In genomic region chr12:228846-229200, GRCh38 we compare ENCODE assay signal across 17 cellular contexts. TPM values are rescaled to one million over a fixed set of nuclear protein-coding genes. Genes with fewer than 3 reads are reported as not detected.
"Had no signal": no experiment of that assay in that cellular context is flagged by ENCODE, and none has a peak within 500 bp of the region (broad histone marks: within the 10 kb centered on the region; RNA-seq: fewer than 3 reads in every experiment).

No MANE protein-coding gene starts in this region.

- H3K36me3 Mint-ChIP-seq: activated naive CD4-positive, alpha-beta T cell treated with anti-CD3 and anti-CD28 coated beads, Interleukin-2, amount 50 U/mL, for 24 hours had no signal

- H3K9me3 Mint-ChIP-seq: activated naive CD4-positive, alpha-beta T cell treated with anti-CD3 and anti-CD28 coated beads, Interleukin-2, amount 50 U/mL, for 24 hours; effector memory CD8-positive, alpha-beta T cell had no signal

- H3K27me3 ChIP-seq: body of pancreas, heart left ventricle, right lobe of liver had no signal

- H3K4me3 Mint-ChIP-seq: activated naive CD4-positive, alpha-beta T cell treated with anti-CD3 and anti-CD28 coated beads, Interleukin-2, amount 50 U/mL, for 24 hours; effector memory CD8-positive, alpha-beta T cell had no signal

- H3K4me1 Mint-ChIP-seq: activated naive CD4-positive, alpha-beta T cell treated with anti-CD3 and anti-CD28 coated beads, Interleukin-2, amount 50 U/mL, for 24 hours had no signal

- H3K27ac ChIP-seq: body of pancreas, heart left ventricle, neutrophil, right lobe of liver, spleen, transverse colon had no signal

- H3K4me3 ChIP-seq: body of pancreas, heart left ventricle, lung, right lobe of liver, spleen, transverse colon had no signal

- H3K27ac Mint-ChIP-seq: activated naive CD4-positive, alpha-beta T cell treated with anti-CD3 and anti-CD28 coated beads, Interleukin-2, amount 50 U/mL, for 24 hours; effector memory CD8-positive, alpha-beta T cell had no signal

- H3K9me3 ChIP-seq: body of pancreas, heart left ventricle, neutrophil, right lobe of liver, transverse colon had no signal

- ATAC-seq: body of pancreas; effector memory CD8-positive, alpha-beta T cell; heart left ventricle; left cardiac atrium; right lobe of liver had no signal

- H3K4me1 ChIP-seq: body of pancreas, heart left ventricle, spleen, transverse colon had no signal

- H3K27me3 Mint-ChIP-seq: activated naive CD4-positive, alpha-beta T cell treated with anti-CD3 and anti-CD28 coated beads, Interleukin-2, amount 50 U/mL, for 24 hours had no signal

- H3K36me3 ChIP-seq: heart left ventricle, neutrophil, spleen, transverse colon had no signal

- DNase-seq: activated CD4-positive, CD25-positive, alpha-beta regulatory T cell treated with anti-CD3 and anti-CD28 coated beads, Interleukin-2, amount 50 U/mL, for 72 hours; activated T-cell treated with anti-CD3 and anti-CD28 coated beads, Interleukin-2, amount 50 U/mL, for 1 hour; body of pancreas; effector memory CD8-positive, alpha-beta T cell; heart left ventricle; left cardiac atrium; midbrain; SW 1271; T-helper 9 cell; transverse colon had no signal

RNA-seq across cellular contexts. Expression of gene SLC6A12, which starts 14.9 kb away (rescaled TPM):
- total RNA-seq: epithelial cell of proximal tubule had no signal

RNA-seq across cellular contexts. Expression of gene SLC6A13, which starts 33.8 kb away (rescaled TPM):
- total RNA-seq: body of pancreas, epithelial cell of proximal tubule, SK-MEL-5, transverse colon had no signal
